15 cellular contexts compared by ENCODE assay signal in genomic region chr10:16987976-16988610, GRCh38.
DNase-seq lines count a peak whose midpoint lies in the region; ATAC-seq, FAIRE-seq and TF ChIP-seq lines count a peak whose summit lies in the region.
"Had no signal": no experiment of that assay in that cellular context is flagged by ENCODE, and none has a peak within 500 bp of the region (broad histone marks: within the 10 kb centered on the region; RNA-seq: fewer than 3 reads in every experiment).

No MANE protein-coding gene starts in this region.

- H3K27ac ChIP-seq in HUES64 (ENCODE audit: low read depth, low read length) (no peak overlapping the region), astrocyte (ENCODE audit: low read depth, low read length) (peak overlapping the region; percentile 100), iPS-20b (ENCODE audit: low read length) (no peak overlapping the region), skin epidermis (peak overlapping the region in 20 of 21 experiments; percentile 31 to 96 (median 76)), gastrocnemius medialis (peak overlapping the region in 2 of 4 donors; percentile 36 to 37)
- H3K27ac ChIP-seq: BLaER1 had no signal

- H3K36me3 Mint-ChIP-seq in astrocyte (ENCODE audit: low read depth, unreplicated experiment): no peaks in the 10 kb centered on the region

- in situ Hi-C loops in G401 (cut with HindIII; ENCODE audit: low sequenced_read_pairs): no loop called here
- in situ Hi-C loops in gastrocnemius medialis (cut with MboI; ENCODE audit: low sequenced_read_pairs in 4 of 4): no loop called here

- no peaks in the 10 kb centered on the region for H3K79me2 ChIP-seq in astrocyte (ENCODE audit: insufficient read depth, low read length)

- TF ChIP-seq CTCF in astrocyte (IDR thresholded peaks at IDR 0.05; ENCODE audit: insufficient read depth, low read depth, low read length): no peak
- no peak for TF ChIP-seq CTCF in gastrocnemius medialis (IDR thresholded peaks at IDR 0.05 in 4 of 5, conservative IDR thresholded peaks at IDR 0.05 in 1 of 5)

- H3K4me1 ChIP-seq in HUES64 (ENCODE audit: insufficient read depth, low read length) (peaks cover 13% of the 10 kb centered on the region), astrocyte (ENCODE audit: insufficient read depth, low read length) (peaks cover 27% of the 10 kb centered on the region), iPS-20b (ENCODE audit: insufficient read depth, low read length) (peaks cover 8% of the 10 kb centered on the region; the same call in 1 of the 2 replicates), gastrocnemius medialis (no peaks in the 10 kb centered on the region)
- H3K4me1 ChIP-seq: BLaER1 had no signal

- H3K9ac ChIP-seq in HUES64 (ENCODE audit: low read depth, low read length): peak overlapping the region; percentile 8; the same call in 1 of the 2 replicates
- H3K9ac ChIP-seq in astrocyte (ENCODE audit: low read length): peak overlapping the region; percentile 88
- H3K9ac ChIP-seq in iPS-20b (ENCODE audit: low read depth, low read length): 0 out of 2 replicates have a peak overlapping the region, but pooled peaks have one; percentile 2
- H3K9ac ChIP-seq: BLaER1 had no signal

- H2AFZ ChIP-seq in astrocyte (ENCODE audit: low read depth, low read length): peak overlapping the region; percentile 29

- DNase-seq in astrocyte (ENCODE audit: low read depth): no peak
- no peak for DNase-seq in G401 (ENCODE audit: low spot score)
- no peak for DNase-seq in SIG-M5 treated with dmso at 0.1 percent for 504 hours (lab: John Stamatoyannopoulos, UW; ENCODE audit: unreplicated experiment)
- DNase-seq in gastrocnemius medialis: no peak
- DNase-seq in ureter (ENCODE audit: low spot score): no peak
- DNase-seq: activated gamma-delta T cell; left colon; NCI-H748 treated with DMSO at 0.1 percent for 48 hours; stimulated activated CD4-positive, alpha-beta T cell treated with anti-CD3 and anti-CD28 coated beads, Interleukin-15, amount 100 ng/mL, for 24 hours; trophoblast cell had no signal

- H3K36me3 ChIP-seq in HUES64 (ENCODE audit: insufficient read depth, low read length) (no peaks in the 10 kb centered on the region), astrocyte (ENCODE audit: insufficient read depth, low read length) (no peaks in the 10 kb centered on the region), iPS-20b (ENCODE audit: insufficient read depth, low read depth, low read length) (no peaks in the 10 kb centered on the region), gastrocnemius medialis (no peaks in the 10 kb centered on the region)
- H3K36me3 ChIP-seq: BLaER1 had no signal

- H3K4me3 ChIP-seq in HUES64 (ENCODE audit: low read length) (no peak overlapping the region), astrocyte (ENCODE audit: insufficient read depth, low read depth, low read length) (no peak overlapping the region), iPS-20b (ENCODE audit: low read length) (no peak overlapping the region), skin epidermis (no peak overlapping the region), gastrocnemius medialis (no peak overlapping the region)
- H3K4me3 ChIP-seq: BLaER1 had no signal

- no peaks in the 10 kb centered on the region for H3K27me3 Mint-ChIP-seq in astrocyte (ENCODE audit: low read depth, unreplicated experiment)

- H3K27me3 ChIP-seq in HUES64 (ENCODE audit: insufficient read depth, low read length) (no peaks in the 10 kb centered on the region), astrocyte (ENCODE audit: insufficient read depth, low read length) (no peaks in the 10 kb centered on the region), iPS-20b (ENCODE audit: insufficient read depth, low read length) (no peaks in the 10 kb centered on the region), gastrocnemius medialis (peaks cover 0 to 3% (median 0%) of the 10 kb centered on the region in 3 donors)
- H3K27me3 ChIP-seq: BLaER1 had no signal

- H3K4me2 ChIP-seq in astrocyte (ENCODE audit: low read length): peak overlapping the region; percentile 80
- H3K4me2 ChIP-seq: BLaER1 had no signal

- no peak for ATAC-seq in gastrocnemius medialis
- ATAC-seq: left colon had no signal

- no peaks in the 10 kb centered on the region for H3K9me3 Mint-ChIP-seq in astrocyte (ENCODE audit: unreplicated experiment)

- peaks cover 41% of the 10 kb centered on the region for H3K4me1 Mint-ChIP-seq in astrocyte (ENCODE audit: low read depth, unreplicated experiment)

- FAIRE-seq in astrocyte (lab: Jason Lieb, UNC): peak; percentile 56
- FAIRE-seq: bronchial epithelial cell had no signal

- TF ChIP-seq POLR2A in gastrocnemius medialis (IDR thresholded peaks at IDR 0.05): no peak

- no peaks in the 10 kb centered on the region for H4K20me1 ChIP-seq in astrocyte (ENCODE audit: insufficient read depth, low read length)
- H4K20me1 ChIP-seq: BLaER1 had no signal

- 91% methylated on average over 7 of the region's 8 CpGs for WGBS in HUES64

- intact Hi-C loops in gastrocnemius medialis (cut with DNase I; ENCODE audit: low total_unique reads): no loop called here

- H3K4me3 Mint-ChIP-seq in astrocyte (ENCODE audit: unreplicated experiment): no peak overlapping the region

- H3K9me3 ChIP-seq in HUES64 (ENCODE audit: insufficient read depth, low read depth, low read length) (no peaks in the 10 kb centered on the region), astrocyte (ENCODE audit: insufficient read depth, low read depth, low read length) (no peaks in the 10 kb centered on the region), iPS-20b (ENCODE audit: insufficient read depth, low read depth, low read length) (no peaks in the 10 kb centered on the region), gastrocnemius medialis (no peaks in the 10 kb centered on the region)
- H3K9me3 ChIP-seq: BLaER1 had no signal

- peak overlapping the region; percentile 99 for H3K27ac Mint-ChIP-seq in astrocyte (ENCODE audit: unreplicated experiment)

Comparison
In these comparisons a context has a peak if more than half of its experiments do, and no peak if none do; other contexts are left out.
1. H3K27ac ChIP-seq: peak in astrocyte (single experiment) and skin epidermis (20 of 21); none in HUES64 (single experiment) and iPS-20b (single experiment).
2. H3K9ac ChIP-seq: peak in every context shown above with its lines; median percentile 88 in astrocyte; 8 in HUES64; 2 in iPS-20b.